23 cellular contexts compared by ENCODE assay signal in genomic region chr1:245843101-245843500, GRCh38.
"Had no signal": no experiment of that assay in that cellular context is flagged by ENCODE, and none has a peak within 500 bp of the region (broad histone marks: within the 10 kb centered on the region; RNA-seq: fewer than 3 reads in every experiment).

No MANE protein-coding gene starts in this region.

- H3K9me3 Mint-ChIP-seq: dendritic cell treated with granulocyte-macrophage colony-stimulating factor and Interleukin-4, amounts not matched to agents 40 ng/mL and 50 ng/mL, for 4 days; natural killer cell; stimulated activated naive B cell treated with anti-CD40 and anti-IgM and Interleukin-4, amounts not matched to agents 10 μg/mL and 1 μg/mL and 100 μg/mL, for 72 hours; stimulated activated naive CD8-positive, alpha-beta T cell treated with anti-CD3 and anti-CD28 coated beads, Interleukin-15, Interleukin-2, amounts not matched to agents 100 ng/mL and 50 ng/mL, for 24 hours had no signal

- H3K4me3 Mint-ChIP-seq: dendritic cell treated with granulocyte-macrophage colony-stimulating factor and Interleukin-4, amounts not matched to agents 40 ng/mL and 50 ng/mL, for 4 days; natural killer cell; stimulated activated naive B cell treated with anti-CD40 and anti-IgM and Interleukin-4, amounts not matched to agents 10 μg/mL and 1 μg/mL and 100 μg/mL, for 72 hours; stimulated activated naive CD8-positive, alpha-beta T cell treated with anti-CD3 and anti-CD28 coated beads, Interleukin-15, Interleukin-2, amounts not matched to agents 100 ng/mL and 50 ng/mL, for 24 hours had no signal

- H3K27ac Mint-ChIP-seq: dendritic cell treated with granulocyte-macrophage colony-stimulating factor and Interleukin-4, amounts not matched to agents 40 ng/mL and 50 ng/mL, for 4 days; natural killer cell; stimulated activated naive B cell treated with anti-CD40 and anti-IgM and Interleukin-4, amounts not matched to agents 10 μg/mL and 1 μg/mL and 100 μg/mL, for 72 hours; stimulated activated naive CD8-positive, alpha-beta T cell treated with anti-CD3 and anti-CD28 coated beads, Interleukin-15, Interleukin-2, amounts not matched to agents 100 ng/mL and 50 ng/mL, for 24 hours had no signal

- H3K36me3 Mint-ChIP-seq: natural killer cell had no signal

- H3K4me3 ChIP-seq: colonic mucosa, esophagus squamous epithelium, gastrocnemius medialis, lower lobe of right lung, ovary, psoas muscle, sigmoid colon, skin epidermis, spleen, suprapubic skin, transverse colon, upper lobe of right lung, uterus had no signal

- H3K4me1 ChIP-seq: colonic mucosa, esophagus squamous epithelium, gastrocnemius medialis, lower lobe of right lung, psoas muscle, sigmoid colon, suprapubic skin, transverse colon, upper lobe of right lung, uterus had no signal

- H3K27ac ChIP-seq: colonic mucosa, esophagus squamous epithelium, gastrocnemius medialis, lower lobe of right lung, ovary, psoas muscle, sigmoid colon, skin epidermis, spleen, suprapubic skin, transverse colon, upper lobe of right lung, uterus had no signal

- ATAC-seq: gastrocnemius medialis; left ventricle myocardium superior; lower lobe of right lung; natural killer cell; psoas muscle; right cardiac atrium; stimulated activated naive B cell treated with anti-CD40 and anti-IgM and Interleukin-4, amounts not matched to agents 10 μg/mL and 1 μg/mL and 100 μg/mL, for 72 hours; upper lobe of right lung had no signal

- H3K27me3 ChIP-seq: colonic mucosa, esophagus squamous epithelium, gastrocnemius medialis, ovary, sigmoid colon, spleen, suprapubic skin, transverse colon, upper lobe of right lung, uterus had no signal

- H3K9me3 ChIP-seq: colonic mucosa, esophagus squamous epithelium, gastrocnemius medialis, lower lobe of right lung, ovary, psoas muscle, sigmoid colon, spleen, suprapubic skin, transverse colon, upper lobe of right lung, uterus had no signal

- H3K27me3 Mint-ChIP-seq: dendritic cell treated with granulocyte-macrophage colony-stimulating factor and Interleukin-4, amounts not matched to agents 40 ng/mL and 50 ng/mL, for 4 days; stimulated activated naive B cell treated with anti-CD40 and anti-IgM and Interleukin-4, amounts not matched to agents 10 μg/mL and 1 μg/mL and 100 μg/mL, for 72 hours; stimulated activated naive CD8-positive, alpha-beta T cell treated with anti-CD3 and anti-CD28 coated beads, Interleukin-15, Interleukin-2, amounts not matched to agents 100 ng/mL and 50 ng/mL, for 24 hours had no signal

- H3K36me3 ChIP-seq: colonic mucosa, esophagus squamous epithelium, gastrocnemius medialis, lower lobe of right lung, ovary, sigmoid colon, spleen, suprapubic skin, transverse colon, upper lobe of right lung, uterus had no signal

- DNase-seq: colonic mucosa; effector CD8-positive, alpha-beta T cell; esophagus squamous epithelium; gastrocnemius medialis; head of caudate nucleus; left ventricle myocardium superior; lower lobe of right lung; natural killer cell; occipital lobe; ovary; posterior cingulate gyrus; psoas muscle; right cardiac atrium; sigmoid colon; spleen; stimulated activated naive B cell treated with anti-CD40 and anti-IgM and Interleukin-4, amounts not matched to agents 10 μg/mL and 1 μg/mL and 100 μg/mL, for 72 hours; transverse colon; upper lobe of right lung; uterus had no signal
